ENCODE assay signal across 11 cellular contexts in the genomic region with DNA sequence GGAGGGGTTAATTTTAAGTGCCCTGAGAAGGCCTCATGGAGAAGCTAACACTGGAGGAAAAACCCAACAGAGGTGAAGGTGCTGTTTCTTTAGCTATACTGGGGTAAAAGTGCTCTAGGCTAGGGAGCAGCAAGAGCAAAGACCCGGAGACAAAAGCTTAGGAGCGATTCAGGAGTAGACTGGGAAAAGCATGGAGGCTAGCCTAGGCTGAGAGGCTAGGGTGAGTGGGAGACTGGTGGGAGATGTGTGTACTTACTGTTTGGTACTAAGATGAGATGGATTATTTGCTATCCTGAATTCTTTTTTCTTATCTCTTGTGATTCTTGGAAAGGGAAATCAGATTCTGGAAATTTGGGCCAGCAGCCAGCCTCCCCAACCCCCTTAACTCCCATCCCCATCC. TPM values are rescaled to one million over a fixed set of nuclear protein-coding genes. Genes with fewer than 3 reads are reported as not detected.
A peak's percentile ranks its signal among the peaks of the same experiment; 100 is the strongest.
DNase-seq lines count a peak whose midpoint lies in the region; ATAC-seq and TF ChIP-seq lines count a peak whose summit lies in the region.
"Had no signal": no experiment of that assay in that cellular context is flagged by ENCODE, and none has a peak within 500 bp of the region (broad histone marks: within the 10 kb centered on the region; RNA-seq: fewer than 3 reads in every experiment).

No MANE protein-coding gene starts in this region.

- no peaks in the 10 kb centered on the region for H3K9me3 Mint-ChIP-seq in activated CD8-positive, alpha-beta memory T cell treated with anti-CD3 and anti-CD28 coated beads, Interleukin-2, amount 10 ng/mL, durations not matched to agents 7 days and 5 days (ENCODE audit: low read depth)
- no peaks in the 10 kb centered on the region for H3K9me3 Mint-ChIP-seq in stimulated activated effector memory CD8-positive, alpha-beta T cell treated with anti-CD3 and anti-CD28 coated beads, Interleukin-12 subunit alpha, Interleukin-12 subunit beta, amount 100 ng/mL, for 72 hours

- no peaks in the 10 kb centered on the region for H3K9me3 ChIP-seq in T-helper 17 cell (ENCODE audit: control insufficient read depth, low read length, poor library complexity, severe bottlenecking)

- H3K4me3 Mint-ChIP-seq in activated CD8-positive, alpha-beta memory T cell treated with anti-CD3 and anti-CD28 coated beads, Interleukin-2, amount 10 ng/mL, durations not matched to agents 7 days and 5 days = peak overlapping the region; percentile 99
- H3K4me3 Mint-ChIP-seq in T-helper 17 cell = peak overlapping the region; percentile 92
- peak overlapping the region; percentile 92 for H3K4me3 Mint-ChIP-seq in stimulated activated effector memory CD8-positive, alpha-beta T cell treated with anti-CD3 and anti-CD28 coated beads, Interleukin-12 subunit alpha, Interleukin-12 subunit beta, amount 100 ng/mL, for 72 hours

- peaks cover 38% of the 10 kb centered on the region for H3K4me1 Mint-ChIP-seq in activated CD8-positive, alpha-beta memory T cell treated with anti-CD3 and anti-CD28 coated beads, Interleukin-2, amount 10 ng/mL, durations not matched to agents 7 days and 5 days
- H3K4me1 Mint-ChIP-seq in T-helper 17 cell = peaks cover 33% of the 10 kb centered on the region
- H3K4me1 Mint-ChIP-seq in stimulated activated effector memory CD8-positive, alpha-beta T cell treated with anti-CD3 and anti-CD28 coated beads, Interleukin-12 subunit alpha, Interleukin-12 subunit beta, amount 100 ng/mL, for 72 hours = peaks cover 39% of the 10 kb centered on the region

- no peak for DNase-seq in activated CD8-positive, alpha-beta memory T cell treated with anti-CD3 and anti-CD28 coated beads, Interleukin-2, amount 10 ng/mL, durations not matched to agents 7 days and 5 days
- no peak for DNase-seq in activated CD8-positive, alpha-beta memory T cell treated with anti-CD3 and anti-CD28 coated beads, Interleukin-2, amount 50 U/mL, for 4 hours
- no peak for DNase-seq in T-helper 17 cell
- DNase-seq in foreskin fibroblast = no peak
- DNase-seq in stimulated activated effector memory CD8-positive, alpha-beta T cell treated with anti-CD3 and anti-CD28 coated beads, Interleukin-12 subunit alpha, Interleukin-12 subunit beta, amount 100 ng/mL, for 72 hours (ENCODE audit: low spot score in 2 of 2) = no peak
- DNase-seq in cortex of kidney (lab: John Stamatoyannopoulos, UW) = no peak
- DNase-seq in MV-4-11 (lab: John Stamatoyannopoulos, UW) = no peak
- DNase-seq in superior temporal gyrus (ENCODE audit: extremely low spot score) = no peak
- DNase-seq: activated effector memory CD4-positive, alpha-beta T cell treated with anti-CD3 and anti-CD28 coated beads, Interleukin-2, amount 50 U/mL, for 16 hours; NK-92 treated with Interleukin-12 subunit alpha and Interleukin-12 subunit beta, amount 100 ng/mL, for 24 hours; stimulated activated CD8-positive, alpha-beta memory T cell treated with anti-CD3 and anti-CD28 coated beads, Interleukin-4, amount 100 ng/mL, for 48 hours had no signal

- H3K27ac Mint-ChIP-seq in activated CD8-positive, alpha-beta memory T cell treated with anti-CD3 and anti-CD28 coated beads, Interleukin-2, amount 10 ng/mL, durations not matched to agents 7 days and 5 days = no peak overlapping the region
- peak overlapping the region; percentile 94 for H3K27ac Mint-ChIP-seq in T-helper 17 cell
- H3K27ac Mint-ChIP-seq in stimulated activated effector memory CD8-positive, alpha-beta T cell treated with anti-CD3 and anti-CD28 coated beads, Interleukin-12 subunit alpha, Interleukin-12 subunit beta, amount 100 ng/mL, for 72 hours = peak overlapping the region; percentile 90

- H3K4me3 ChIP-seq in foreskin fibroblast (ENCODE audit: low read depth in 1 of 2, low read length in 2 of 2) = peak overlapping the region; percentile 91

- CTCF ChIA-PET in activated CD8-positive, alpha-beta memory T cell treated with anti-CD3 and anti-CD28 coated beads, Interleukin-2, amount 10 ng/mL, durations not matched to agents 7 days and 5 days (lab: Charles Lee) = no interaction called here

- TF ChIP-seq CTCF in foreskin fibroblast (IDR thresholded peaks at IDR 0.05; ENCODE audit: low read depth, low read length) = no peak

- H3K36me3 Mint-ChIP-seq in activated CD8-positive, alpha-beta memory T cell treated with anti-CD3 and anti-CD28 coated beads, Interleukin-2, amount 10 ng/mL, durations not matched to agents 7 days and 5 days = peaks cover 35% of the 10 kb centered on the region
- peaks cover 2% of the 10 kb centered on the region for H3K36me3 Mint-ChIP-seq in T-helper 17 cell (ENCODE audit: low read depth)
- peaks cover 52% of the 10 kb centered on the region for H3K36me3 Mint-ChIP-seq in stimulated activated effector memory CD8-positive, alpha-beta T cell treated with anti-CD3 and anti-CD28 coated beads, Interleukin-12 subunit alpha, Interleukin-12 subunit beta, amount 100 ng/mL, for 72 hours

- ATAC-seq in activated CD8-positive, alpha-beta memory T cell treated with anti-CD3 and anti-CD28 coated beads, Interleukin-2, amount 10 ng/mL, durations not matched to agents 7 days and 5 days = no peak
- no peak for ATAC-seq in T-helper 17 cell
- no peak for ATAC-seq in stimulated activated effector memory CD8-positive, alpha-beta T cell treated with anti-CD3 and anti-CD28 coated beads, Interleukin-12 subunit alpha, Interleukin-12 subunit beta, amount 100 ng/mL, for 72 hours

- H3K27me3 Mint-ChIP-seq in activated CD8-positive, alpha-beta memory T cell treated with anti-CD3 and anti-CD28 coated beads, Interleukin-2, amount 10 ng/mL, durations not matched to agents 7 days and 5 days = no peaks in the 10 kb centered on the region
- no peaks in the 10 kb centered on the region for H3K27me3 Mint-ChIP-seq in T-helper 17 cell

RNA-seq across cellular contexts. Expression of a gene that starts 2.0 kb away (rescaled TPM):
- 10 to 100 TPM; 57.2 to 63.8 TPM for total RNA-seq in activated CD8-positive, alpha-beta memory T cell treated with anti-CD3 and anti-CD28 coated beads, Interleukin-2, amount 10 ng/mL, durations not matched to agents 7 days and 5 days
- 10 to 100 TPM; 55.9 to 62.9 TPM for total RNA-seq in T-helper 17 cell
